ENCODE assay signal across 15 cellular contexts in the genomic region with DNA sequence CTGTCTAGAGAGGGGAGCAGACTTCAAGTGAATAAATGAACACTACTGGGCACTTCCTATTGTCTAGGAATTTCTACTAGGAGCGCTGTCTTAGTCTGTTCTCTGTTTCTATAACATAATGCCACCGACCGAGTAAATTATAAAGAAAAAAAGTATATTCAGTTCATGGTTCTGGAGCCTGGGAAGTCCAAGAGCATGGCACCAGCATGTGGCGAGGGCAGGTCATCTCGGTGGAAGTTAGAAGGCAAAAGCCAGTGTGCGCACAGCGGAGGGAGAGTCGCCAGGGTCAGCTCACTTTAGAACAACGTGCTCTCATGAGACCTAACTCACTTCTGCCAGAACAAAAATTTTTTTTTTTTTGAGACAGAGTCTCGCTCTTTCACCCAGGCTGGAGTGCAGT. TPM values are rescaled to one million over a fixed set of nuclear protein-coding genes. Genes with fewer than 3 reads are reported as not detected.
DNase-seq lines count a peak whose midpoint lies in the region; ATAC-seq and TF ChIP-seq lines count a peak whose summit lies in the region.
"Had no signal": no experiment of that assay in that cellular context is flagged by ENCODE, and none has a peak within 500 bp of the region (broad histone marks: within the 10 kb centered on the region; RNA-seq: fewer than 3 reads in every experiment).

No MANE protein-coding gene starts in this region.

- no peak for DNase-seq in CD4-positive, alpha-beta memory T cell
- no peak for DNase-seq in T-helper 17 cell
- no peak for DNase-seq in naive thymus-derived CD4-positive, alpha-beta T cell
- peak; percentile 23 for DNase-seq in osteoblast (ENCODE audit: insufficient read length, low spot score, missing footprints)
- DNase-seq in SK-N-DZ (ENCODE audit: low spot score), result no peak
- no peak for DNase-seq in HK-2 (ENCODE audit: unreplicated experiment)
- DNase-seq: MG63, NCI-H1048, NCI-H1417 treated with DMSO at 0.1 percent for 48 hours, NCI-H187, NCI-H446, NCI-H526 had no signal

- H3K4me3 Mint-ChIP-seq in CD4-positive, alpha-beta memory T cell, result peak overlapping the region in 5 of 8 donors; percentile 6 to 66 (median 40)
- peak overlapping the region; percentile 60 for H3K4me3 Mint-ChIP-seq in T-helper 17 cell
- peak overlapping the region in 8 of 10 donors; percentile 0 to 81 (median 34) for H3K4me3 Mint-ChIP-seq in naive thymus-derived CD4-positive, alpha-beta T cell

- H3K9me3 Mint-ChIP-seq in CD4-positive, alpha-beta memory T cell, result no peaks in the 10 kb centered on the region
- no peaks in the 10 kb centered on the region for H3K9me3 Mint-ChIP-seq in naive thymus-derived CD4-positive, alpha-beta T cell

- H3K36me3 Mint-ChIP-seq in CD4-positive, alpha-beta memory T cell, result peaks cover 0 to 2% of the 10 kb centered on the region in 2 donors
- H3K36me3 Mint-ChIP-seq in T-helper 17 cell (ENCODE audit: low read depth), result peaks cover 4% of the 10 kb centered on the region
- no peaks in the 10 kb centered on the region for H3K36me3 Mint-ChIP-seq in naive thymus-derived CD4-positive, alpha-beta T cell

- H3K79me2 ChIP-seq in osteoblast (ENCODE audit: insufficient read depth, low read length), result no peaks in the 10 kb centered on the region

- no peaks in the 10 kb centered on the region for H3K36me3 ChIP-seq in CD4-positive, alpha-beta memory T cell (ENCODE audit: insufficient read depth, low read length)
- H3K36me3 ChIP-seq in naive thymus-derived CD4-positive, alpha-beta T cell (ENCODE audit: control insufficient read depth in 2 of 3, insufficient read depth in 3 of 3, low read length in 3 of 3), result no peaks in the 10 kb centered on the region
- no peaks in the 10 kb centered on the region for H3K36me3 ChIP-seq in osteoblast (ENCODE audit: insufficient read depth, low read length)
- H3K36me3 ChIP-seq: MG63, Peyer's patch had no signal

- H3K27ac Mint-ChIP-seq in CD4-positive, alpha-beta memory T cell, result peak overlapping the region in 2 of 7 donors; percentile 25 to 70
- H3K27ac Mint-ChIP-seq in T-helper 17 cell, result no peak overlapping the region
- peak overlapping the region in 3 of 9 donors; percentile 12 to 26 (median 20) for H3K27ac Mint-ChIP-seq in naive thymus-derived CD4-positive, alpha-beta T cell

- peaks cover 6 to 22% (median 11%) of the 10 kb centered on the region in 4 donors for H3K4me1 Mint-ChIP-seq in CD4-positive, alpha-beta memory T cell
- peaks cover 12% of the 10 kb centered on the region for H3K4me1 Mint-ChIP-seq in T-helper 17 cell
- peaks cover 3 to 24% (median 18%) of the 10 kb centered on the region in 7 donors for H3K4me1 Mint-ChIP-seq in naive thymus-derived CD4-positive, alpha-beta T cell

- POLR2A ChIA-PET in CD4-positive, alpha-beta memory T cell (lab: Charles Lee; ENCODE audit: partially characterized antibody), result no interaction called here
- POLR2A ChIA-PET in naive thymus-derived CD4-positive, alpha-beta T cell (lab: Charles Lee), result no interaction called here

- H4K20me1 ChIP-seq in osteoblast (ENCODE audit: insufficient read depth, low read length), result no peaks in the 10 kb centered on the region

- H2AFZ ChIP-seq in osteoblast (ENCODE audit: low read length), result no peak overlapping the region

- CTCF ChIA-PET in CD4-positive, alpha-beta memory T cell (lab: Charles Lee; ENCODE audit: partially characterized antibody), result interaction anchor here (1.0 to 2.0 kb wide), 2 partner anchors 24 to 593 kb away, joined by 3 to 6 read pairs; no protein-coding TSS in a partner anchor
- CTCF ChIA-PET in naive thymus-derived CD4-positive, alpha-beta T cell (lab: Charles Lee), result interaction anchor here (1.2 kb wide), 1 partner anchor 312 kb away, joined by 3 read pairs; no protein-coding TSS in a partner anchor

- no peak for TF ChIP-seq CTCF in osteoblast (IDR thresholded peaks at IDR 0.05; ENCODE audit: extremely low read depth, low read depth, low read length)

- H3K4me2 ChIP-seq in osteoblast (ENCODE audit: insufficient read depth, low read length), result no peak overlapping the region

- H3K27me3 ChIP-seq in CD4-positive, alpha-beta memory T cell (ENCODE audit: insufficient read depth, low read length), result peaks cover 3% of the 10 kb centered on the region
- no peaks in the 10 kb centered on the region for H3K27me3 ChIP-seq in naive thymus-derived CD4-positive, alpha-beta T cell (ENCODE audit: control insufficient read depth in 2 of 2, insufficient read depth in 2 of 2, low read length in 2 of 2)
- peaks cover 8% of the 10 kb centered on the region for H3K27me3 ChIP-seq in osteoblast (ENCODE audit: insufficient read depth, low read length)
- H3K27me3 ChIP-seq: MG63, Peyer's patch had no signal

- no peak overlapping the region for H3K27ac ChIP-seq in CD4-positive, alpha-beta memory T cell (ENCODE audit: low read depth, low read length)
- no peak overlapping the region for H3K27ac ChIP-seq in naive thymus-derived CD4-positive, alpha-beta T cell (ENCODE audit: low read depth, low read length)
- no peak overlapping the region for H3K27ac ChIP-seq in osteoblast (ENCODE audit: low read depth, low read length)
- H3K27ac ChIP-seq: Peyer's patch had no signal

- H3K27me3 Mint-ChIP-seq in CD4-positive, alpha-beta memory T cell, result peaks cover 3% of the 10 kb centered on the region in 2 donors
- H3K27me3 Mint-ChIP-seq in T-helper 17 cell, result peaks cover 11% of the 10 kb centered on the region
- H3K27me3 Mint-ChIP-seq in naive thymus-derived CD4-positive, alpha-beta T cell, result peaks cover 0 to 33% (median 0%) of the 10 kb centered on the region in 5 donors

- H3K9me3 ChIP-seq in CD4-positive, alpha-beta memory T cell (ENCODE audit: control insufficient read depth in 1 of 2, low read length in 2 of 2), result no peaks in the 10 kb centered on the region
- H3K9me3 ChIP-seq in T-helper 17 cell (ENCODE audit: control insufficient read depth, low read length, poor library complexity, severe bottlenecking) (no peaks in the 10 kb centered on the region), osteoblast (ENCODE audit: low read depth, low read length) (no peaks in the 10 kb centered on the region)
- H3K9me3 ChIP-seq in naive thymus-derived CD4-positive, alpha-beta T cell (ENCODE audit: control insufficient read depth in 2 of 3, low read length in 3 of 3), result no peaks in the 10 kb centered on the region
- H3K9me3 ChIP-seq: MG63, Peyer's patch had no signal

- intact Hi-C loops in CD4-positive, alpha-beta memory T cell (cut with micrococcal nuclease), result loop anchor here (10.0 kb wide), 1 partner anchor 53 kb away; no protein-coding TSS in a partner anchor
- intact Hi-C loops in naive thymus-derived CD4-positive, alpha-beta T cell (cut with micrococcal nuclease), result loop anchor here (5.0 to 10.0 kb wide), 2 partner anchors 96 to 317 kb away; no protein-coding TSS in a partner anchor

- no peak for ATAC-seq in T-helper 17 cell
- no peak for ATAC-seq in naive thymus-derived CD4-positive, alpha-beta T cell
- no peak for ATAC-seq in HG03045 (IDR thresholded peaks at IDR 0.05; ENCODE audit: unreplicated experiment)
- ATAC-seq: K562 had no signal

- peaks cover 5% of the 10 kb centered on the region for H3K4me1 ChIP-seq in CD4-positive, alpha-beta memory T cell (ENCODE audit: insufficient read depth, low read length)
- H3K4me1 ChIP-seq in naive thymus-derived CD4-positive, alpha-beta T cell (ENCODE audit: control insufficient read depth in 2 of 2, insufficient read depth in 2 of 2, low read length in 2 of 2), result no peaks in the 10 kb centered on the region
- H3K4me1 ChIP-seq in osteoblast (ENCODE audit: insufficient read depth, low read length), result no peaks in the 10 kb centered on the region

- no peak overlapping the region for H3K4me3 ChIP-seq in CD4-positive, alpha-beta memory T cell (ENCODE audit: low read length in 2 of 2)
- H3K4me3 ChIP-seq in naive thymus-derived CD4-positive, alpha-beta T cell (ENCODE audit: low read length), result no peak overlapping the region
- H3K4me3 ChIP-seq in osteoblast (ENCODE audit: insufficient read depth, low read length), result no peak overlapping the region
- H3K4me3 ChIP-seq: K562, MG63, Peyer's patch had no signal

RNA-seq across cellular contexts. Expression of gene RPH3AL, which starts 35.5 kb away (rescaled TPM):
- 1 to 10 TPM; 4.4 to 5.9 TPM for total RNA-seq in CD4-positive, alpha-beta memory T cell
- polyA plus RNA-seq in CD4-positive, alpha-beta memory T cell, result 1 to 10 TPM; 1.7 to 3.5 TPM
- total RNA-seq in T-helper 17 cell, result 1 to 10 TPM; 1.3 to 3.5 TPM
- 10 to 100 TPM in 2 of 5 experiments, 1 to 10 TPM in 3; 3.0 to 19.6 (median 4.3) TPM for total RNA-seq in naive thymus-derived CD4-positive, alpha-beta T cell
- 1 to 10 TPM in 1 of 2 donors, under 1 TPM in 1; 0.84 to 8.4 TPM for polyA plus RNA-seq in naive thymus-derived CD4-positive, alpha-beta T cell
- 2.9 and 3.2 TPM in 2 replicates for total RNA-seq in osteoblast
- polyA plus RNA-seq in SK-N-DZ (2014; cell fraction: cytosol; rRNA removed), result 48.2 and 70.3 TPM in 2 replicates
- 16.2 and 17.4 TPM in 2 replicates for polyA plus RNA-seq in SK-N-DZ (2014; cell fraction: nucleus; rRNA removed)

RNA-seq across cellular contexts. Expression of gene RFLNB, which starts 57.7 kb away (rescaled TPM):
- 10 to 100 TPM; 20.5 to 21.6 TPM for total RNA-seq in CD4-positive, alpha-beta memory T cell
- 10 to 100 TPM; 19.6 to 20.4 TPM for polyA plus RNA-seq in CD4-positive, alpha-beta memory T cell
- total RNA-seq in T-helper 17 cell (10 to 100 TPM; 29.7 to 42.4 TPM), osteoblast (19.5 and 24.2 TPM in 2 replicates)
- total RNA-seq in naive thymus-derived CD4-positive, alpha-beta T cell, result 100 to 1,000 TPM in 1 of 5 experiments, 10 to 100 TPM in 4; 53.9 to 180 (median 59.2) TPM
- 10 to 100 TPM; 38.8 to 43.9 TPM for polyA plus RNA-seq in naive thymus-derived CD4-positive, alpha-beta T cell
- 17.7 and 19.6 TPM in 2 replicates for polyA plus RNA-seq in SK-N-DZ (2014; cell fraction: cytosol; rRNA removed)
- 7.2 and 7.6 TPM in 2 replicates for polyA plus RNA-seq in SK-N-DZ (2014; cell fraction: nucleus; rRNA removed)
